In the genomic region with DNA sequence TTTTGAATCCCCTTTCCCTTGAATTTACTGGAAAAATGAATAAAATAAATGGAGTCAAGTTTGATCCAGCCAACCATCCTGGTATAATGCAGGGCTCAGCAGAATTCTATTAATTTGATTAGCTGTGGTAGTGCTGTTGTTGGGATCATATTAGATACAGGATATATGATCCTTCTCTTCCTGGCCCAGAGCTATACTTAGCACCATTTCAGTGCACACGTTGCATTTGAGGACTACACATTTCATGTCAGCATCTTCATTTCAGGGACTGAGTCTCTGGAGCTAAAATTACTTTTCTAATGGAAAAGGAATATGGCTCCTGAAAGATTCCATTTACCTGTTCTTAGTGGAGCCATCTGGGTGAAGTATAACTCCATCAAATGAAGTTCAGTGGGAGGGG, we compare ENCODE assay signal across 9 cellular contexts.
"Had no signal": no experiment of that assay in that cellular context is flagged by ENCODE, and none has a peak within 500 bp of the region (broad histone marks: within the 10 kb centered on the region; RNA-seq: fewer than 3 reads in every experiment).

No MANE protein-coding gene starts in this region.

- H3K36me3 ChIP-seq: HAP-1 had no signal

- H3K9ac ChIP-seq: GM23248 had no signal

- H3K9me3 ChIP-seq: HAP-1 had no signal

- H3K4me3 ChIP-seq: GM23248, GM23338, HAP-1 had no signal

- DNase-seq: GM23248, GOT3, H7, H9, HCEC 1CT, HFFc6 had no signal

- ATAC-seq: GM23338, HCT116 had no signal

- H3K4me1 ChIP-seq: HAP-1 had no signal

- H2AFZ ChIP-seq: GM23248, GM23338 had no signal

- H3K27ac ChIP-seq: GM23248 had no signal

- H3K4me2 ChIP-seq: GM23338 had no signal
